Comparison of ENCODE assay signal across 8 cellular contexts in the genomic region with DNA sequence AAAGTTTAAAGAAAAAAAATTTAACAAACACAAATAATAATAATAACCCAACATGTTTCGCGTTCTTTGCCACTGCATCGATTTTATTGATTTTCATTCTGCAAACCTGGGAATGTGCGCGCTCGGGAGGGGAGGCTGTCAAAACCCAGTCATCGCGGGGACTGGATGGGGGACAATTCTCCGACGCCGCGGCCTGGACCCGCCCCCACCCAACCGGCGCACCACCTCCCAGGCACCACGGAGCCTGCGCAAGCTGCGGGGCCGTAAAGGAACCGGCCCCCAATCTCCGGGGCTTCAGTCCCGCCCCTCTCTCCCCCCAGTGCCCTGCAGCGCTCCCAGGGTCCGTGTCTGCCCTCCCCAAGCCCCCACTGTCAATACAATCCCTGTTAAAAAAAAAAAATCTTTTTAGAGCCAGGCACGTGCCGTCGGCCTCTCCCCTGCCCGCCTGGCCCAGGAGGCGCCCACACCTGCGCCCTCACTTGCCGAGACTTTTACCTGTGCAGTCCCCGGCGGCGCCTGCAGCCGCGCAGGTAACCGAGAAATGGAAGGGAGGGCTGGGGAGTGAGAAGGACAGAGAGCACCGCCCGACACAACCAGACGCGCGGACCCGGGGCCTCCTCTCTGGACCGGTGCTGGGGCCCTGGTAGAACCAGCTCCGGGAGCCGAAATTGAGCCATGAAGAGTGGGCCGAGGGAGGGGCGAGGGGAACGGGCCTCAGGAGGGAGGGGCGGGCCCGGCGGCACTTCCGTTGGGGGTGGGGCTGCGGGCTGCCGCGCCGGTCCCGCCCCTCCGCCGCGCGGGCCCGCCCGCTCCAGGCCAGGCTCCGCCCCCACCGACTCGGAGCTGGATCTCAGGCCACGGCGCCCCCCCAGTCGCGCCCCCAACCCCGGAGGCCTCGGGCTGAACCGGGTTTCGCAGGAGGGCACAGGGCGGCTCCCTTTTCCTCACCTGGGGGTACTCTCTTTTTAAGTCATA. TPM values are rescaled to one million over a fixed set of nuclear protein-coding genes. Genes with fewer than 3 reads are reported as not detected.
DNase-seq lines count a peak whose midpoint lies in the region; ATAC-seq and TF ChIP-seq lines count a peak whose summit lies in the region.

No MANE protein-coding gene starts in this region.

- H3K27me3 Mint-ChIP-seq in IgD-negative memory B cell, result peaks cover 64% of the 10 kb centered on the region

- H3K4me1 Mint-ChIP-seq in IgD-negative memory B cell, result peaks cover 6 to 11% (median 6%) of the 10 kb centered on the region in 3 donors

- DNase-seq in stimulated activated CD4-positive, alpha-beta T cell treated with anti-CD3 and anti-CD28 coated beads, Interleukin-15, amount 100 ng/mL, for 24 hours, result peak; percentile 55
- no peak for DNase-seq in stimulated activated CD4-positive, alpha-beta T cell treated with anti-CD3 and anti-CD28 coated beads, Interleukin-2, amount 100 ng/mL, for 48 hours
- DNase-seq in SW480 (ENCODE audit: low spot score), result peak; percentile 72
- DNase-seq in epidermal melanocyte (ENCODE audit: insufficient read length, low spot score), result peak; percentile 77
- peak; percentile 79 for DNase-seq in transverse colon

- 1% methylated on average over 42 to 43 of the region's 76 CpGs for WGBS in mesodermal cell (ENCODE audit: insufficient coverage in 2 of 2), 2 experiments
- 2 to 20% methylated on average over 1 to 50 of the region's 76 CpGs for WGBS in transverse colon (ENCODE audit: low coverage in 1 of 2), 2 donors

- H3K27ac Mint-ChIP-seq in IgD-negative memory B cell, result no peak overlapping the region

- H3K4me1 ChIP-seq in mesodermal cell (ENCODE audit: control insufficient read depth, insufficient read depth, low read length, poor library complexity, severe bottlenecking) (peaks cover 20% of the 10 kb centered on the region), transverse colon (peaks cover 0 to 33% (median 24%) of the 10 kb centered on the region in 4 donors)

- TF ChIP-seq POLR2A in transverse colon (IDR thresholded peaks at IDR 0.05), result peak; percentile 42

- no peak for TF ChIP-seq EP300 in transverse colon (IDR thresholded peaks at IDR 0.05; ENCODE audit: low read depth)

- TF ChIP-seq CTCF in transverse colon (IDR thresholded peaks at IDR 0.05), result peak in 3 of 5 experiments; percentile 14 to 69 (median 54)

- no peaks in the 10 kb centered on the region for H3K9me3 ChIP-seq in mesodermal cell (ENCODE audit: control insufficient read depth, low read length)
- no peaks in the 10 kb centered on the region for H3K9me3 ChIP-seq in transverse colon

- H3K36me3 ChIP-seq in mesodermal cell (ENCODE audit: control insufficient read depth, insufficient read depth, low read length) (no peaks in the 10 kb centered on the region), transverse colon (no peaks in the 10 kb centered on the region)

- no peak for ATAC-seq in HG02623 (IDR thresholded peaks at IDR 0.05; ENCODE audit: unreplicated experiment)

- H3K9me3 Mint-ChIP-seq in IgD-negative memory B cell, result peaks cover 0 to 6% (median 3%) of the 10 kb centered on the region in 3 donors

- in situ Hi-C loops in transverse colon (cut with MboI; ENCODE audit: low pct_ligation_motif_present in 1 of 4, low pct_unique_long_range_greater_than_20kb in 1 of 4, low sequenced_read_pairs in 3 of 4), result loop anchor here (25.0 kb wide), 3 partner anchors 228 to 628 kb away; no protein-coding TSS in a partner anchor

- peak overlapping the region in 3 of 4 donors; percentile 63 to 87 (median 87) for H3K4me3 Mint-ChIP-seq in IgD-negative memory B cell

- peak overlapping the region; percentile 37 for H3K27ac ChIP-seq in mesodermal cell (ENCODE audit: low read depth, low read length, severe bottlenecking)
- peak overlapping the region; percentile 86 to 93 (median 89) for H3K27ac ChIP-seq in transverse colon

- H3K27me3 ChIP-seq in transverse colon, result peaks cover 19% of the 10 kb centered on the region

- intact Hi-C loops in transverse colon (cut with DNase I; ENCODE audit: low total_unique reads), result loop anchor here (10.0 kb wide), 3 partner anchors 136 to 1596 kb away; no protein-coding TSS in a partner anchor

- H3K4me3 ChIP-seq in mesodermal cell (ENCODE audit: extremely low read depth, insufficient read depth, low read length, poor library complexity, severe bottlenecking) (peak overlapping the region; percentile 56), transverse colon (peak overlapping the region; percentile 55 to 93 (median 78))

- H3K36me3 Mint-ChIP-seq in IgD-negative memory B cell, result peaks cover 2% of the 10 kb centered on the region

RNA-seq across cellular contexts. Expression of a gene that starts 7.6 kb away (rescaled TPM):
- not detected for polyA plus RNA-seq in IgD-negative memory B cell
- 35.4 TPM for polyA plus RNA-seq in mesodermal cell (2013, experiment 1 of 2)
- polyA plus RNA-seq in mesodermal cell (2013, experiment 2 of 2), result 35.7 TPM
- total RNA-seq in transverse colon, result 10 to 100 TPM in 1 of 4 donors, 1 to 10 TPM in 3; 3.0 to 17.9 (median 7.2) TPM

RNA-seq across cellular contexts. Expression of a gene that starts 22.2 kb away (rescaled TPM):
- polyA plus RNA-seq in IgD-negative memory B cell, result not detected
- 1.4 TPM for polyA plus RNA-seq in mesodermal cell (2013, experiment 1 of 2)
- 2.9 TPM for polyA plus RNA-seq in mesodermal cell (2013, experiment 2 of 2)
- 1 to 10 TPM; 2.2 to 7.8 (median 4.5) TPM for total RNA-seq in transverse colon

Comparison
In these comparisons a context has a peak if more than half of its experiments do, and no peak if none do; other contexts are left out.
1. DNase-seq: peak in stimulated activated CD4-positive, alpha-beta T cell treated with anti-CD3 and anti-CD28 coated beads, Interleukin-15, amount 100 ng/mL, for 24 hours (single experiment), SW480 (single experiment), epidermal melanocyte (single experiment) and transverse colon (single experiment); none in stimulated activated CD4-positive, alpha-beta T cell treated with anti-CD3 and anti-CD28 coated beads, Interleukin-2, amount 100 ng/mL, for 48 hours (0 of 2).